23 cellular contexts compared by ENCODE assay signal in genomic region chr2:234559609-234560008, GRCh38.
"Had no signal": no experiment of that assay in that cellular context is flagged by ENCODE, and none has a peak within 500 bp of the region (broad histone marks: within the 10 kb centered on the region; RNA-seq: fewer than 3 reads in every experiment).

No MANE protein-coding gene starts in this region.

- H3K36me3 ChIP-seq: esophagus muscularis mucosa, gastrocnemius medialis, heart right ventricle, left ventricle myocardium inferior, neutrophil, ovary, spleen, tibial nerve, upper lobe of right lung, vagina had no signal

- DNase-seq: effector CD4-positive, alpha-beta T cell; gastrocnemius medialis; heart right ventricle; islet precursor cell; left ventricle myocardium inferior; mesendoderm; naive thymus-derived CD8-positive, alpha-beta T cell; ovary; right cardiac atrium; spleen; stimulated activated CD4-positive, alpha-beta T cell treated with anti-CD3 and anti-CD28 coated beads, Interleukin-15, amount 100 ng/mL, for 24 hours; stimulated activated CD4-positive, alpha-beta T cell treated with anti-CD3 and anti-CD28 coated beads, Interleukin-1b, Interleukin-23, amount 100 ng/mL, for 48 hours; stimulated activated CD4-positive, alpha-beta T cell treated with anti-CD3 and anti-CD28 coated beads, Interleukin-4, amount 100 ng/mL, for 24 hours; stimulated activated naive B cell treated with anti-CD40 and anti-IgM and Interleukin-4, amounts not matched to agents 10 μg/mL and 1 μg/mL and 100 μg/mL, for 72 hours; stimulated activated naive CD8-positive, alpha-beta T cell treated with anti-CD3 and anti-CD28 coated beads, Interleukin-15, amount 100 ng/mL, for 72 hours; testis; upper lobe of right lung had no signal

- H3K9me3 ChIP-seq: esophagus muscularis mucosa, gastrocnemius medialis, neutrophil, ovary, testis, upper lobe of right lung, vagina had no signal

- H3K27ac Mint-ChIP-seq: stimulated activated naive B cell treated with anti-CD40 and anti-IgM and Interleukin-4, amounts not matched to agents 10 μg/mL and 1 μg/mL and 100 μg/mL, for 72 hours had no signal

- H3K4me3 ChIP-seq: coronary artery, esophagus muscularis mucosa, gastrocnemius medialis, heart right ventricle, left ventricle myocardium inferior, lung, ovary, spleen, testis, tibial nerve, upper lobe of right lung, vagina had no signal

- ATAC-seq: gastrocnemius medialis; heart right ventricle; naive thymus-derived CD8-positive, alpha-beta T cell; right cardiac atrium; stimulated activated naive B cell treated with anti-CD40 and anti-IgM and Interleukin-4, amounts not matched to agents 10 μg/mL and 1 μg/mL and 100 μg/mL, for 72 hours; stimulated activated naive CD8-positive, alpha-beta T cell treated with anti-CD3 and anti-CD28 coated beads, Interleukin-15, amount 100 ng/mL, for 72 hours; upper lobe of right lung had no signal

- H3K4me1 Mint-ChIP-seq: stimulated activated naive CD8-positive, alpha-beta T cell treated with anti-CD3 and anti-CD28 coated beads, Interleukin-15, amount 100 ng/mL, for 72 hours had no signal

- H3K4me3 Mint-ChIP-seq: naive thymus-derived CD8-positive, alpha-beta T cell; stimulated activated naive B cell treated with anti-CD40 and anti-IgM and Interleukin-4, amounts not matched to agents 10 μg/mL and 1 μg/mL and 100 μg/mL, for 72 hours; stimulated activated naive CD8-positive, alpha-beta T cell treated with anti-CD3 and anti-CD28 coated beads, Interleukin-15, amount 100 ng/mL, for 72 hours had no signal

- H3K4me1 ChIP-seq: esophagus muscularis mucosa, gastrocnemius medialis, heart right ventricle, left ventricle myocardium inferior, testis, tibial nerve, upper lobe of right lung, vagina had no signal

- H3K27me3 ChIP-seq: esophagus muscularis mucosa, gastrocnemius medialis, neutrophil, ovary, spleen, testis, tibial nerve, upper lobe of right lung, vagina had no signal

- H3K27ac ChIP-seq: coronary artery, esophagus muscularis mucosa, gastrocnemius medialis, heart right ventricle, left ventricle myocardium inferior, neutrophil, ovary, spleen, testis, tibial nerve, upper lobe of right lung, vagina had no signal
